ENCODE assay signal across 15 cellular contexts in the genomic region with DNA sequence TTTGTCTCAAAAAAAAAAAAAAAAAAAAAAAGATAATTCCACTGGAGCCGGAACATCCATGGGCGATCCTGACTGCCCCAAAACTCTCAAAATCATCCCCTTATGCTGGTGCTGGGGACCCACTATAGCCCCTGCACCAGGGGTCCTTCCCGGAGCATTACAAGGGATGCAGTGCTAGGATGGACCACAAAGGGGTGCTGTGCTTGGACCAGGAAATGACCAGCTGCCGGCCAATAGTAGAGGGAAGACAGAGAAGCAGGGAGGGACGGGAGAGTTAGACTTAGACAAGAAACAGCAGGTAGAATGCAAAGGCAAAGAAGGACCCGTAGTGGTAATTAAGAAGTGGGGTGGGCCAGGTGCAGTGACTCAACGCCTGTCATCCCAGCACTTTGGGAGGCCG. TPM values are rescaled to one million over a fixed set of nuclear protein-coding genes. Genes with fewer than 3 reads are reported as not detected.
DNase-seq lines count a peak whose midpoint lies in the region; ATAC-seq, FAIRE-seq and TF ChIP-seq lines count a peak whose summit lies in the region.
"Had no signal": no experiment of that assay in that cellular context is flagged by ENCODE, and none has a peak within 500 bp of the region (broad histone marks: within the 10 kb centered on the region; RNA-seq: fewer than 3 reads in every experiment).

No MANE protein-coding gene starts in this region.

- H3K4me1 ChIP-seq in HCT116 (ENCODE audit: control insufficient read depth in 1 of 2, insufficient read depth in 2 of 2, low read length in 2 of 2): no peaks in the 10 kb centered on the region
- H3K4me1 ChIP-seq in stomach: no peaks in the 10 kb centered on the region

- no peak for FAIRE-seq in H54 (lab: Jason Lieb, UNC)
- FAIRE-seq: colon, kidney had no signal

- peak; percentile 67 for ATAC-seq in HCT116
- peak; percentile 17 for ATAC-seq in left colon
- ATAC-seq in HG03108 (IDR thresholded peaks at IDR 0.05; ENCODE audit: unreplicated experiment): no peak
- ATAC-seq: right cardiac atrium; stimulated activated naive CD8-positive, alpha-beta T cell treated with anti-CD3 and anti-CD28 coated beads, Interleukin-15, Interleukin-2, amounts not matched to agents 100 U/mL and 50 U/mL, for 24 hours had no signal

- in situ Hi-C loops in astrocyte of the spinal cord (cut with HindIII; ENCODE audit: low sequenced_read_pairs): no loop called here

- CTCF ChIA-PET in HCT116 (lab: Charles Lee): no interaction called here

- no peaks in the 10 kb centered on the region for H3K9me2 ChIP-seq in HCT116 (ENCODE audit: insufficient read depth)

- TF ChIP-seq CTCF in HCT116 (IDR thresholded peaks at IDR 0.05 in 2 of 3, conservative IDR thresholded peaks at IDR 0.05 in 1 of 3; ENCODE audit: borderline replicate concordance in 1 of 3, insufficient read depth in 1 of 3, low read depth in 2 of 3, low read length in 2 of 3) (peak in 2 of 3 experiments; percentile 41 to 47; a peak in 4 of 6 replicates), astrocyte of the spinal cord (IDR thresholded peaks at IDR 0.05; ENCODE audit: low read depth, low read length) (peak; percentile 34), stomach (IDR thresholded peaks at IDR 0.05) (no peak)

- intact Hi-C loops in HCT116 (cut with micrococcal nuclease): no loop called here
- intact Hi-C loops in left colon (cut with DNase I, micrococcal nuclease): no loop called here
- intact Hi-C loops in stomach (cut with DNase I; ENCODE audit: low total_unique reads): no loop called here

- no peak for TF ChIP-seq POLR2A in HCT116 (IDR thresholded peaks at IDR 0.05; ENCODE audit: borderline replicate concordance, extremely low read depth, insufficient read depth, insufficient read length)
- TF ChIP-seq POLR2A in stomach (IDR thresholded peaks at IDR 0.05): no peak
- no peak for TF ChIP-seq POLR2A in H54 (IDR thresholded peaks at IDR 0.05; ENCODE audit: low read depth, low read length)

- H3K79me2 ChIP-seq in HCT116 (ENCODE audit: insufficient read depth, low read length): no peaks in the 10 kb centered on the region

- no peak overlapping the region for H3K4me2 ChIP-seq in HCT116 (ENCODE audit: low read length)

- H4K20me1 ChIP-seq in HCT116 (ENCODE audit: insufficient read depth): no peaks in the 10 kb centered on the region

- POLR2A ChIA-PET in HCT116 (lab: Charles Lee): no interaction called here

- TF ChIP-seq RAD21 in HCT116 (IDR thresholded peaks at IDR 0.05; ENCODE audit: low read depth): no peak

- no peak for TF ChIP-seq EP300 in stomach (IDR thresholded peaks at IDR 0.05)

- H3K4me3 ChIP-seq in HCT116 (replicated peaks in 1 of 2; ENCODE audit: low read depth in 1 of 2, low read length in 2 of 2): no peak overlapping the region
- H3K4me3 ChIP-seq in astrocyte of the spinal cord (ENCODE audit: low read depth, low read length): no peak overlapping the region
- H3K4me3 ChIP-seq in stomach: no peak overlapping the region

- H3K36me3 ChIP-seq in HCT116 (ENCODE audit: control insufficient read depth in 1 of 2, insufficient read depth in 2 of 2, low read length in 2 of 2) (no peaks in the 10 kb centered on the region), stomach (peaks cover 0 to 12% (median 0%) of the 10 kb centered on the region in 4 donors)

- H2AFZ ChIP-seq in HCT116 (ENCODE audit: low read depth, low read length, poor library complexity, severe bottlenecking): no peak overlapping the region

- BruUV-seq in HCT116 (replicated peaks; lab: Mats Ljungman, UMichigan): no TSS peak

- DNase-seq in AG08396 (ENCODE audit: low spot score) (peak; percentile 37), HCT116 (ENCODE audit: low read depth, low spot score) (no peak), astrocyte of the spinal cord (ENCODE audit: low read depth, low spot score) (no peak), left colon (no peak), SHP77 (lab: John Stamatoyannopoulos, UW) (no peak), stomach (no peak), H54 (ENCODE audit: insufficient read length, low spot score) (no peak)
- DNase-seq: activated naive CD8-positive, alpha-beta T cell treated with anti-CD3 and anti-CD28 coated beads for 36 hours; activated T-cell treated with anti-CD3 and anti-CD28 coated beads for 4 hours; Kasumi-1; kidney; right cardiac atrium; stimulated activated naive CD8-positive, alpha-beta T cell treated with anti-CD3 and anti-CD28 coated beads, Interleukin-15, Interleukin-2, amounts not matched to agents 100 U/mL and 50 U/mL, for 24 hours had no signal

- no peaks in the 10 kb centered on the region for H3K9me3 ChIP-seq in HCT116 (ENCODE audit: control insufficient read depth in 1 of 2, insufficient read depth in 1 of 2, low read depth in 1 of 2, low read length in 2 of 2)
- peaks cover 0 to 12% (median 3%) of the 10 kb centered on the region in 4 donors for H3K9me3 ChIP-seq in stomach

- H3K27ac ChIP-seq in HCT116 (ENCODE audit: low read depth, low read length) (no peak overlapping the region), stomach (no peak overlapping the region)

- 65 to 74% (median 68%) methylated on average over 8 of the region's 8 CpGs for WGBS in stomach, 5 donors

- H3K27me3 ChIP-seq in HCT116 (ENCODE audit: insufficient read depth, low read length) (no peaks in the 10 kb centered on the region), stomach (no peaks in the 10 kb centered on the region)

- RAD21 ChIA-PET in HCT116 (lab: Charles Lee; ENCODE audit: low non-redundant PET in 1 of 2, low total read pairs in 2 of 2, uncharacterized antibody in 2 of 2, unreplicated experiment in 2 of 2): no interaction called here

- H3K9ac ChIP-seq in HCT116 (ENCODE audit: low read length): no peak overlapping the region

TF ChIP-seq in HCT116, 20 proteins besides CTCF, POLR2A, EP300 and RAD21:
- TF ChIP-seq SIN3A (IDR thresholded peaks at IDR 0.05; ENCODE audit: low read depth) (no peak), EZH2phosphoT487 (IDR thresholded peaks at IDR 0.05; ENCODE audit: borderline replicate concordance) (no peak), SRF (IDR thresholded peaks at IDR 0.05; ENCODE audit: low read depth) (no peak), ZFX (IDR thresholded peaks at IDR 0.05) (no peak), YY1 (IDR thresholded peaks at IDR 0.05; ENCODE audit: extremely low read depth, insufficient replicate concordance, low read depth, low read length) (no peak), JUND (IDR thresholded peaks at IDR 0.05) (no peak), FOSL1 (IDR thresholded peaks at IDR 0.05; ENCODE audit: low read depth) (no peak), EZH2 (IDR thresholded peaks at IDR 0.05) (no peak), POLR2AphosphoS5 (IDR thresholded peaks at IDR 0.05; ENCODE audit: low read depth, low read length) (no peak), ZBTB33 (IDR thresholded peaks at IDR 0.05; ENCODE audit: extremely low read depth, insufficient replicate concordance, low read length) (no peak), CEBPB (IDR thresholded peaks at IDR 0.05; ENCODE audit: low read depth) (no peak), ZNF274 (IDR thresholded peaks at IDR 0.05; ENCODE audit: low read depth, low read length) (no peak), EGR1 (IDR thresholded peaks at IDR 0.05; ENCODE audit: low read depth) (no peak)
- TF ChIP-seq, protein P1, sequence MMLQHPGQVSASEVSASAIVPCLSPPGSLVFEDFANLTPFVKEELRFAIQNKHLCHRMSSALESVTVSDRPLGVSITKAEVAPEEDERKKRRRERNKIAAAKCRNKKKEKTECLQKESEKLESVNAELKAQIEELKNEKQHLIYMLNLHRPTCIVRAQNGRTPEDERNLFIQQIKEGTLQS (IDR thresholded peaks at IDR 0.05): no peak
- TF ChIP-seq, protein P2, sequence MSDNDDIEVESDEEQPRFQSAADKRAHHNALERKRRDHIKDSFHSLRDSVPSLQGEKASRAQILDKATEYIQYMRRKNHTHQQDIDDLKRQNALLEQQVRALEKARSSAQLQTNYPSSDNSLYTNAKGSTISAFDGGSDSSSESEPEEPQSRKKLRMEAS (IDR thresholded peaks at IDR 0.05): no peak

RNA-seq across cellular contexts. Expression of gene RCC1L, which starts 40.5 kb away (rescaled TPM):
- total RNA-seq in HCT116 (2021; ENCODE audit: unreplicated experiment): 38.8 TPM
- 27.8 and 30.2 TPM in 2 replicates for polyA plus RNA-seq in HCT116 (2012)
- total RNA-seq in left colon: 10 to 100 TPM; 34.0 to 40.8 TPM
- total RNA-seq in stomach: 10 to 100 TPM; 14.0 to 91.2 (median 28.6) TPM
- polyA plus RNA-seq in stomach: 10 to 100 TPM; 25.7 to 29.4 (median 26.9) TPM

RNA-seq across cellular contexts. Expression of gene GTF2IRD2B, which starts 59.3 kb away (rescaled TPM):
- total RNA-seq in HCT116 (2021; ENCODE audit: unreplicated experiment) (10.0 TPM), left colon (10 to 100 TPM; 27.6 to 44.4 TPM), stomach (100 to 1,000 TPM in 1 of 5 donors, 10 to 100 TPM in 4; 71.9 to 110 (median 84.1) TPM)
- polyA plus RNA-seq in HCT116 (2012): 7.6 and 8.9 TPM in 2 replicates
- polyA plus RNA-seq in stomach: 10 to 100 TPM; 13.9 to 20.0 (median 16.0) TPM

Comparison
In these comparisons a context has a peak if more than half of its experiments do, and no peak if none do; other contexts are left out.
1. CTCF ChIP-seq: peak in HCT116 (2 of 3) and astrocyte of the spinal cord (single experiment); none in stomach (0 of 7).